31 cellular contexts compared by ENCODE assay signal in genomic region chr11:127202105-127202504, GRCh38.
DNase-seq lines count a peak whose midpoint lies in the region; ATAC-seq, FAIRE-seq and TF ChIP-seq lines count a peak whose summit lies in the region.
"Had no signal": no experiment of that assay in that cellular context is flagged by ENCODE, and none has a peak within 500 bp of the region (broad histone marks: within the 10 kb centered on the region; RNA-seq: fewer than 3 reads in every experiment).

No MANE protein-coding gene starts in this region.

- POLR2A ChIA-PET in HepG2 (lab: Yijun Ruan, JAX) = no interaction called here
- POLR2A ChIA-PET in HEK293 (lab: Yijun Ruan, JAX) = no interaction called here

- CTCF ChIA-PET in HepG2 (lab: Yijun Ruan, JAX; ENCODE audit: low intra/inter-chr PET ratio, low total read pairs) = no interaction called here
- CTCF ChIA-PET in HEK293 (lab: Yijun Ruan, JAX) = no interaction called here

- no peak overlapping the region for H3K4me3 ChIP-seq in HepG2 (replicated peaks in 1 of 3; ENCODE audit: insufficient read depth in 1 of 3, low read depth in 2 of 3, low read length in 3 of 3)
- no peak overlapping the region for H3K4me3 ChIP-seq in right lobe of liver
- no peak overlapping the region for H3K4me3 ChIP-seq in HEK293 (ENCODE audit: low read depth, low read length)
- H3K4me3 ChIP-seq: A549; BLaER1; BLaER1 treated with 17β-estradiol and CSF1 and Interleukin-3, amounts not matched to agents 10 nM and 100 nM had no signal

- no peak for ATAC-seq in HepG2
- no peak for ATAC-seq in right lobe of liver
- ATAC-seq: A549; CD8-positive, alpha-beta T cell had no signal

- TF ChIP-seq CTCF in HepG2 (CRISPR knock-in tag; IDR thresholded peaks at IDR 0.05) (no peak), right lobe of liver (IDR thresholded peaks at IDR 0.05) (no peak), HEK293 (tag by site-specific recombination; IDR thresholded peaks at IDR 0.05) (no peak)

- TF ChIP-seq POLR2A in HepG2 (IDR thresholded peaks at IDR 0.05; ENCODE audit: insufficient read depth in 1 of 2, low read depth in 2 of 2, low read length in 2 of 2) (no peak), right lobe of liver (IDR thresholded peaks at IDR 0.05) (no peak)

- intact Hi-C loops in HepG2 (cut with micrococcal nuclease; ENCODE audit: unreplicated experiment) = no loop called here
- intact Hi-C loops in right lobe of liver (cut with DNase I) = no loop called here

- BruUV-seq in HepG2 (replicated peaks; lab: Mats Ljungman, UMichigan) = no TSS peak

- no peak for TF ChIP-seq RAD21 in HepG2 (CRISPR knock-in tag; IDR thresholded peaks at IDR 0.05)

- FAIRE-seq in HepG2 (lab: Jason Lieb, UNC) = no peak
- FAIRE-seq: A204.1, A549, D721Med had no signal

- H3K27ac ChIP-seq in HepG2 (ENCODE audit: extremely low read length, insufficient read depth, low read length) (no peak overlapping the region), right lobe of liver (no peak overlapping the region), HEK293 (ENCODE audit: extremely low read depth, low read depth, low read length) (no peak overlapping the region)
- H3K27ac ChIP-seq: 22Rv1; A549; BLaER1; BLaER1 treated with 17β-estradiol and CSF1 and Interleukin-3, amounts not matched to agents 10 nM and 100 nM; C4-2B had no signal

- H4K20me1 ChIP-seq in HepG2 (ENCODE audit: insufficient read depth, low read length) = no peaks in the 10 kb centered on the region
- H4K20me1 ChIP-seq: BLaER1; BLaER1 treated with 17β-estradiol and CSF1 and Interleukin-3, amounts not matched to agents 10 nM and 100 nM had no signal

- H3K9me3 ChIP-seq in HepG2 (ENCODE audit: low read length) = peaks cover 49% of the 10 kb centered on the region
- H3K9me3 ChIP-seq in right lobe of liver = no peaks in the 10 kb centered on the region
- H3K9me3 ChIP-seq in HEK293 (ENCODE audit: control insufficient read depth, insufficient read depth, low read depth, low read length) = no peaks in the 10 kb centered on the region
- H3K9me3 ChIP-seq: A549, BE2C had no signal

- in situ Hi-C loops in HepG2 (cut with HindIII; ENCODE audit: extremely low pct_ligation_motif_present, low pct_unique_long_range_greater_than_20kb) = no loop called here

- no peaks in the 10 kb centered on the region for H3K79me2 ChIP-seq in HepG2 (ENCODE audit: insufficient read depth, low read length)

- H3K27me3 ChIP-seq in HepG2 (ENCODE audit: control insufficient read depth in 1 of 2, insufficient read depth in 2 of 2, low read length in 2 of 2) (no peaks in the 10 kb centered on the region), right lobe of liver (no peaks in the 10 kb centered on the region)
- H3K27me3 ChIP-seq: BE2C; BLaER1; BLaER1 treated with 17β-estradiol and CSF1 and Interleukin-3, amounts not matched to agents 10 nM and 100 nM had no signal

- no peak overlapping the region for H3K4me2 ChIP-seq in HepG2 (ENCODE audit: low read depth, low read length)
- H3K4me2 ChIP-seq: A549; BLaER1; BLaER1 treated with 17β-estradiol and CSF1 and Interleukin-3, amounts not matched to agents 10 nM and 100 nM had no signal

- H3K4me1 ChIP-seq in HepG2 (ENCODE audit: insufficient read depth, low read length) (no peaks in the 10 kb centered on the region), right lobe of liver (no peaks in the 10 kb centered on the region), HEK293 (ENCODE audit: control insufficient read depth, insufficient read depth, low read length) (no peaks in the 10 kb centered on the region)
- H3K4me1 ChIP-seq: A549; BE2C; BLaER1; BLaER1 treated with 17β-estradiol and CSF1 and Interleukin-3, amounts not matched to agents 10 nM and 100 nM; Caco-2 had no signal

- no peak overlapping the region for H3K9ac ChIP-seq in HepG2 (ENCODE audit: insufficient read depth, low read depth, low read length)
- H3K9ac ChIP-seq: BLaER1; BLaER1 treated with 17β-estradiol and CSF1 and Interleukin-3, amounts not matched to agents 10 nM and 100 nM had no signal

- H3K36me3 ChIP-seq in HepG2 (replicated peaks in 1 of 2; ENCODE audit: control insufficient read depth in 1 of 2, insufficient read depth in 2 of 2, low read length in 2 of 2) (no peaks in the 10 kb centered on the region), right lobe of liver (no peaks in the 10 kb centered on the region), HEK293 (ENCODE audit: control insufficient read depth in 2 of 2, insufficient read depth in 1 of 2, low read length in 2 of 2) (no peaks in the 10 kb centered on the region)
- H3K36me3 ChIP-seq: BE2C; BLaER1; BLaER1 treated with 17β-estradiol and CSF1 and Interleukin-3, amounts not matched to agents 10 nM and 100 nM had no signal

- TF ChIP-seq EP300 in HepG2 (IDR thresholded peaks at IDR 0.05; ENCODE audit: low read depth in 2 of 2, low read length in 2 of 2) (no peak), HepG2 (CRISPR knock-in tag; IDR thresholded peaks at IDR 0.05; ENCODE audit: borderline replicate concordance) (no peak)

- DNase-seq in HepG2 (ENCODE audit: low spot score) (no peak), right lobe of liver (no peak), GM03348 (ENCODE audit: low spot score) (no peak)
- DNase-seq: 8988T; ACHN; AML-193; BE2C; C1 segment of cervical spinal cord; Caco-2; Calu3; CD4-positive, alpha-beta memory T cell; CD4-positive, alpha-beta T cell; CD4-positive, CD25-positive, alpha-beta regulatory T cell; CD8-positive, alpha-beta memory T cell; CD8-positive, alpha-beta T cell; COR-L47; DMS 273 treated with DMSO at 0.1 percent for 48 hours; DMS153; DMS53; DMS79; DMS79 treated with DMSO at 0.1 percent for 48 hours; DND-41; EL had no signal

- H2AFZ ChIP-seq in HepG2 (ENCODE audit: low read length) = no peak overlapping the region

TF ChIP-seq in HepG2, 621 proteins besides CTCF, POLR2A, EP300 and RAD21:
- peak; percentile 91 for TF ChIP-seq ATF7 (IDR thresholded peaks at IDR 0.05)
- no peak for TF ChIP-seq ATF7 (CRISPR knock-in tag; IDR thresholded peaks at IDR 0.05)
- no peak for TF ChIP-seq SP5 (CRISPR knock-in tag; IDR thresholded peaks at IDR 0.05; ENCODE audit: borderline replicate concordance, low read depth)
- TF ChIP-seq RXRB (CRISPR knock-in tag; IDR thresholded peaks at IDR 0.05; ENCODE audit: borderline replicate concordance) = no peak
TF ChIP-seq in HepG2: peak in this region for 1.

TF ChIP-seq in HEK293, 187 proteins besides CTCF, POLR2A, EP300 and RAD21:
- no peak for TF ChIP-seq ZBTB7A (tag by site-specific recombination; IDR thresholded peaks at IDR 0.05; ENCODE audit: low read depth)
- 0 out of 2 replicates have a peak, but pooled peaks have one; percentile 31 for TF ChIP-seq ATF2 (tag by site-specific recombination; IDR thresholded peaks at IDR 0.05; ENCODE audit: low read depth)

Comparison
In these comparisons a context has a peak if more than half of its experiments do, and no peak if none do; other contexts are left out.
1. Of the 63 proteins assayed by ChIP-seq in both HepG2 and HEK293: peak only in HepG2: none; only in HEK293: ATF2; in both: none; in neither: 62.